ENCODE assay signal across 8 cellular contexts in genomic region chr12:107685360-107686248, GRCh38. TPM values are rescaled to one million over a fixed set of nuclear protein-coding genes. Genes with fewer than 3 reads are reported as not detected.
DNase-seq lines count a peak whose midpoint lies in the region; ATAC-seq and TF ChIP-seq lines count a peak whose summit lies in the region.

TSS of gene PWP1 (plus strand) at chr12:107685799. CDS start at chr12:107685900, 101 bp downstream.

- peaks cover 0 to 2% (median 0%) of the 10 kb centered on the region in 7 donors for H3K9me3 Mint-ChIP-seq in CD4-positive, CD25-positive, alpha-beta regulatory T cell

- H3K27me3 ChIP-seq in CD4-positive, CD25-positive, alpha-beta regulatory T cell (ENCODE audit: control insufficient read depth, insufficient read depth, low read length), result no peaks in the 10 kb centered on the region
- H3K27me3 ChIP-seq in dorsolateral prefrontal cortex (peaks cover 0 to 7% (median 0%) of the 10 kb centered on the region in 45 donors), liver (ENCODE audit: control insufficient read depth in 4 of 4, insufficient read depth in 4 of 4, low read length in 3 of 4) (no peaks in the 10 kb centered on the region)

- intact Hi-C loops in dorsolateral prefrontal cortex (cut with DNase I), result loop anchor here (1.0 to 10.0 kb wide), 4 partner anchors 76 to 829 kb away; partner anchors contain the start of genes PRDM4 (in 2 of the 2), CRY1 (in 1 of the 2) and FICD (in 1 of the 2)

- under 1% methylated on average over 51 of the region's 51 CpGs for WGBS in liver

- peak in 38 of 56 donors; percentile 9 to 69 (median 36) for TF ChIP-seq CTCF in dorsolateral prefrontal cortex (IDR thresholded peaks at IDR 0.05 in 54 of 56, conservative IDR thresholded peaks at IDR 0.05 in 2 of 56; ENCODE audit: low read depth in 1 of 56, partially characterized antibody in 56 of 56)
- TF ChIP-seq CTCF in liver (IDR thresholded peaks at IDR 0.05; ENCODE audit: low read depth, low read length, missing input control), result no peak

- peak within 1 kb of the TSS; percentile 94 for H3K4me3 ChIP-seq in CD4-positive, CD25-positive, alpha-beta regulatory T cell (ENCODE audit: low read depth, low read length)
- H3K4me3 ChIP-seq in dorsolateral prefrontal cortex (peak within 1 kb of the TSS; percentile 60 to 100 (median 93)), liver (ENCODE audit: low read depth in 1 of 3, low read length in 3 of 3) (peak within 1 kb of the TSS; percentile 77 to 99 (median 88))

- peaks cover 9 to 39% (median 29%) of the 10 kb centered on the region in 4 donors for H3K4me1 Mint-ChIP-seq in CD4-positive, CD25-positive, alpha-beta regulatory T cell

- TF ChIP-seq RAD21 in liver (IDR thresholded peaks at IDR 0.05), result no peak

- H3K4me3 Mint-ChIP-seq in CD4-positive, CD25-positive, alpha-beta regulatory T cell, result peak within 1 kb of the TSS; percentile 93 to 99 (median 96)

- peaks cover 23% of the 10 kb centered on the region for H3K4me1 ChIP-seq in CD4-positive, CD25-positive, alpha-beta regulatory T cell (ENCODE audit: control insufficient read depth, insufficient read depth, low read length, poor library complexity, severe bottlenecking)
- H3K4me1 ChIP-seq in liver (ENCODE audit: control insufficient read depth in 4 of 4, insufficient read depth in 4 of 4, low read length in 3 of 4), result peaks cover 1 to 17% (median 9%) of the 10 kb centered on the region in 4 donors

- H3K27ac ChIP-seq in CD4-positive, CD25-positive, alpha-beta regulatory T cell (ENCODE audit: insufficient read depth, low read length, poor library complexity, severe bottlenecking), result peak within 1 kb of the TSS; percentile 82
- H3K27ac ChIP-seq in dorsolateral prefrontal cortex (peak within 1 kb of the TSS in 44 of 59 donors; percentile 7 to 92 (median 68)), liver (ENCODE audit: low read depth in 1 of 2, low read length in 2 of 2) (peak within 1 kb of the TSS; percentile 82 to 90)

- H3K36me3 Mint-ChIP-seq in CD4-positive, CD25-positive, alpha-beta regulatory T cell, result peaks cover 26% of the 10 kb centered on the region

- H3K27ac Mint-ChIP-seq in CD4-positive, CD25-positive, alpha-beta regulatory T cell, result peak within 1 kb of the TSS; percentile 97 to 99 (median 98)

- H3K9ac ChIP-seq in liver (ENCODE audit: low read depth in 1 of 2, low read length in 2 of 2), result peak within 1 kb of the TSS; percentile 81 to 92

- peak; percentile 85 to 87 for ATAC-seq in CD4-positive, CD25-positive, alpha-beta regulatory T cell (ENCODE audit: low read depth in 2 of 2)
- ATAC-seq in GM19438 (IDR thresholded peaks at IDR 0.05; ENCODE audit: low read depth, unreplicated experiment), result peak; percentile 86
- peak; percentile 89 for ATAC-seq in HG03571 (IDR thresholded peaks at IDR 0.05; ENCODE audit: unreplicated experiment)

- H3K9me3 ChIP-seq in CD4-positive, CD25-positive, alpha-beta regulatory T cell (ENCODE audit: control insufficient read depth in 2 of 2, low read length in 2 of 2), result no peaks in the 10 kb centered on the region
- H3K9me3 ChIP-seq in liver (ENCODE audit: control insufficient read depth in 4 of 4, low read length in 3 of 4), result no peaks in the 10 kb centered on the region

- peaks cover 6% of the 10 kb centered on the region for H3K27me3 Mint-ChIP-seq in CD4-positive, CD25-positive, alpha-beta regulatory T cell

- peaks cover 23% of the 10 kb centered on the region for H3K36me3 ChIP-seq in CD4-positive, CD25-positive, alpha-beta regulatory T cell (ENCODE audit: control insufficient read depth, insufficient read depth, low read length)
- peaks cover 2 to 20% (median 16%) of the 10 kb centered on the region in 4 donors for H3K36me3 ChIP-seq in liver (ENCODE audit: control insufficient read depth in 4 of 4, insufficient read depth in 3 of 4, low read depth in 1 of 4, low read length in 3 of 4)

- peak; percentile 93 to 98 (median 95) for DNase-seq in CD4-positive, CD25-positive, alpha-beta regulatory T cell
- DNase-seq in NCI-H82 (lab: John Stamatoyannopoulos, UW) (peak; percentile 98), dorsolateral prefrontal cortex (peak; percentile 85 to 93 (median 92))
- peak; percentile 91 to 94 for DNase-seq in activated CD4-positive, alpha-beta T cell treated with anti-CD3 and anti-CD28 coated beads, Interleukin-2, amount 50 U/mL, for 48 hours
- DNase-seq in stimulated activated CD4-positive, alpha-beta T cell treated with anti-CD3 and anti-CD28 coated beads, Interleukin-4, amount 100 ng/mL, for 1 hour, result peak; percentile 95

TF ChIP-seq in liver, 16 proteins besides CTCF, POLR2A, EP300 and RAD21:
- TF ChIP-seq RXRA (IDR thresholded peaks at IDR 0.05) (no peak), GABPA (IDR thresholded peaks at IDR 0.05 in 1 of 2, conservative IDR thresholded peaks at IDR 0.05 in 1 of 2) (peak; percentile 10 to 83), FOXA1 (IDR thresholded peaks at IDR 0.05) (peak; percentile 11), SP1 (IDR thresholded peaks at IDR 0.05) (peak; percentile 39), JUND (IDR thresholded peaks at IDR 0.05) (no peak), EGR1 (IDR thresholded peaks at IDR 0.05; ENCODE audit: low read depth in 2 of 2) (peak in 1 of 2 donors; percentile 16), REST (IDR thresholded peaks at IDR 0.05) (peak; percentile 64), HNF4A (conservative IDR thresholded peaks at IDR 0.05) (peak in 1 of 2 donors; percentile 2), TAF1 (conservative IDR thresholded peaks at IDR 0.05) (peak; percentile 57), NR2F2 (IDR thresholded peaks at IDR 0.05) (no peak), YY1 (IDR thresholded peaks at IDR 0.05) (peak; percentile 98), ATF3 (IDR thresholded peaks at IDR 0.05) (peak; percentile 89)
- TF ChIP-seq, protein P1, sequence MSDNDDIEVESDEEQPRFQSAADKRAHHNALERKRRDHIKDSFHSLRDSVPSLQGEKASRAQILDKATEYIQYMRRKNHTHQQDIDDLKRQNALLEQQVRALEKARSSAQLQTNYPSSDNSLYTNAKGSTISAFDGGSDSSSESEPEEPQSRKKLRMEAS (IDR thresholded peaks at IDR 0.05), result peak; percentile 99
- TF ChIP-seq, protein P2, sequence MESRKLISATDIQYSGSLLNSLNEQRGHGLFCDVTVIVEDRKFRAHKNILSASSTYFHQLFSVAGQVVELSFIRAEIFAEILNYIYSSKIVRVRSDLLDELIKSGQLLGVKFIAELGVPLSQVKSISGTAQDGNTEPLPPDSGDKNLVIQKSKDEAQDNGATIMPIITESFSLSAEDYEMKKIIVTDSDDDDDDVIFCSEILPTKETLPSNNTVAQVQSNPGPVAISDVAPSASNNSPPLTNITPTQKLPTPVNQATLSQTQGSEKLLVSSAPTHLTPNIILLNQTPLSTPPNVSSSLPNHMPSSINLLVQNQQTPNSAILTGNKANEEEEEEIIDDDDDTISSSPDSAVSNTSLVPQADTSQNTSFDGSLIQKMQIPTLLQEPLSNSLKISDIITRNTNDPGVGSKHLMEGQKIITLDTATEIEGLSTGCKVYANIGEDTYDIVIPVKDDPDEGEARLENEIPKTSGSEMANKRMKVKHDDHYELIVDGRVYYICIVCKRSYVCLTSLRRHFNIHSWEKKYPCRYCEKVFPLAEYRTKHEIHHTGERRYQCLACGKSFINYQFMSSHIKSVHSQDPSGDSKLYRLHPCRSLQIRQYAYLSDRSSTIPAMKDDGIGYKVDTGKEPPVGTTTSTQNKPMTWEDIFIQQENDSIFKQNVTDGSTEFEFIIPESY (IDR thresholded peaks at IDR 0.05), result peak; percentile 72
TF ChIP-seq in liver: peak in this region for 11.

RNA-seq across cellular contexts. Expression of gene PWP1, which starts in this region (rescaled TPM):
- total RNA-seq in CD4-positive, CD25-positive, alpha-beta regulatory T cell, result 24.6 TPM
- 100 to 1,000 TPM in 1 of 4 donors, 10 to 100 TPM in 3; 72.5 to 110 (median 75.6) TPM for polyA plus RNA-seq in CD4-positive, CD25-positive, alpha-beta regulatory T cell
- total RNA-seq in dorsolateral prefrontal cortex (10 to 100 TPM; 14.2 to 42.9 (median 30.0) TPM), liver (10 to 100 TPM; 17.5 to 33.6 TPM)
- polyA plus RNA-seq in liver, result 10 to 100 TPM; 20.2 to 39.0 TPM

Comparison
In these comparisons a context has a peak if more than half of its experiments do, and no peak if none do; other contexts are left out.
1. Peak in every context shown above with its lines: DNase-seq, ATAC-seq, H3K4me3 ChIP-seq and H3K27ac ChIP-seq.